ENCODE assay signal across 9 cellular contexts in the genomic region with DNA sequence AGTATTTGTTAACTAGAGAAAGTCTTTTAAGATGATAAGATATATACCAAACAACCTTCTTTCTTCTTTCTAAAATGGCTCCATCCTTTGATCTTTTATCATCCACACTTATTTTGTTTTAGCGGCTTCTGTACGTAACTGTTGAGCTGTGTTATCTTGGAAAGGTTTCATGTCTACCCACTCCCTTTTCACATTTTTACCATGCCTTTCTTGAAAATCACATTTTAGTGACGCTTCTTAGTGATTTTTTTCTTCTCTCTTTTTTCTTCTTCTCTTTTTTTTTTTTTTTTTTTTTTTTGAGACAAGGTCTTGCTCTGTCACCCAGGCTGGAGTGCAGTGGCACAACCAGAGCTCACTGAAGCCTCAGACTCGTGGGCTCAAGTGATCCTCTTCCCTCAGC.
"Had no signal": no experiment of that assay in that cellular context is flagged by ENCODE, and none has a peak within 500 bp of the region (broad histone marks: within the 10 kb centered on the region; RNA-seq: fewer than 3 reads in every experiment).

No MANE protein-coding gene starts in this region.

- H3K36me3 ChIP-seq: gastrocnemius medialis, prostate gland, right atrium auricular region had no signal

- H3K4me3 ChIP-seq: gastrocnemius medialis, prostate gland, right atrium auricular region had no signal

- H3K4me1 ChIP-seq: gastrocnemius medialis, prostate gland had no signal

- H3K9me3 ChIP-seq: gastrocnemius medialis, prostate gland, right atrium auricular region had no signal

- H3K27me3 ChIP-seq: gastrocnemius medialis, right atrium auricular region had no signal

- H3K4me1 Mint-ChIP-seq: stimulated activated naive CD8-positive, alpha-beta T cell treated with anti-CD3 and anti-CD28 coated beads, Interleukin-15, amount 100 ng/mL, for 72 hours had no signal

- H3K9me3 Mint-ChIP-seq: activated T-cell treated with anti-CD3 and anti-CD28 coated beads, Interleukin-2, amount 50 U/mL, for 72 hours; effector memory CD8-positive, alpha-beta T cell; stimulated activated naive CD8-positive, alpha-beta T cell treated with anti-CD3 and anti-CD28 coated beads, Interleukin-15, amount 100 ng/mL, for 72 hours; T-helper 1 cell treated with Interleukin-12 subunit alpha and Interleukin-12 subunit beta and Interleukin-4 antibody, amounts not matched to agents 30 μg/mL and 1 μg/mL, for 36 hours; type B pancreatic cell had no signal

- H3K27ac ChIP-seq: gastrocnemius medialis, prostate gland, right atrium auricular region had no signal

- H3K36me3 Mint-ChIP-seq: type B pancreatic cell had no signal

- H3K27ac Mint-ChIP-seq: activated T-cell treated with anti-CD3 and anti-CD28 coated beads, Interleukin-2, amount 50 U/mL, for 72 hours; effector memory CD8-positive, alpha-beta T cell; nephron; stimulated activated naive CD8-positive, alpha-beta T cell treated with anti-CD3 and anti-CD28 coated beads, Interleukin-15, amount 100 ng/mL, for 72 hours; T-helper 1 cell treated with Interleukin-12 subunit alpha and Interleukin-12 subunit beta and Interleukin-4 antibody, amounts not matched to agents 30 μg/mL and 1 μg/mL, for 36 hours; type B pancreatic cell had no signal

- H3K4me3 Mint-ChIP-seq: activated T-cell treated with anti-CD3 and anti-CD28 coated beads, Interleukin-2, amount 50 U/mL, for 72 hours; effector memory CD8-positive, alpha-beta T cell; nephron; stimulated activated naive CD8-positive, alpha-beta T cell treated with anti-CD3 and anti-CD28 coated beads, Interleukin-15, amount 100 ng/mL, for 72 hours; T-helper 1 cell treated with Interleukin-12 subunit alpha and Interleukin-12 subunit beta and Interleukin-4 antibody, amounts not matched to agents 30 μg/mL and 1 μg/mL, for 36 hours; type B pancreatic cell had no signal
